In the genomic region with DNA sequence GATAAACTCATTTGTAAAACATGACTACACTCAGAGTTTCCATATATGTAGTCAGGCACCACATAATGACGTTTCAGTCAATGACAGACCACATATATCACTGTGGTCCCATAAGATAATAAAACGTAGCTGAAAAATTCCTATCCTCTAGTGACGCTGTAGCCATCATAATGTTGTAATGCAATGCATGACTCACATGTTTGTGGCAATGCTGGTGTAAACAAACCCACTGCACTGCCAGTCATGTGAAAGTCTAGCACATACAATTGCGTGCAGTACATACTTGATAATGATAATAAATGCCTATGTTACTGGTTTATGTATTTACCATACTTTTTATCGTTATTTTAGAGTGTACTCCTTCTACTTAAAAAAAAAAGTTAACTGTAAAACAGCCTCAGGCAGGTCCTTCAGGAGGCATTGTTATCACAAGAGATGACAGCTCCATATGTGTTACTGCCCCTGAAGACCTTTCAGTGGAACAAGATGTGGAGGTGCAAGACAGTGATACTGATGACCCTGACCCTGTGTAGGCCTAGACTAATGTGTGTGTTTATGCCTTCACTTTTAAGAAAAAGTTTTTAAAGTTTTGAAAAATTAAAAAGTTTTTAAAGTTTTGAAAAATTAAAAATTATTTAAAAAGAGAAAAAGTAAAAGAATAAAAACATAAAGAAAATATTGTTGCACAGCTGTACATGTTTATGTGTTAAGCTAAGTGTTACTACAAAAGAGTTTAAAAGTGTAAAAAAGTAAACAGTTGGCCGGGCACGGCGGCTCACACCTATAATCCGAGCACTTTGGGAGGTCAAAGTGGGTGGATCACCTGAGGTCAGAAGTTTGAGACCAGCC, we compare ENCODE assay signal across 1 cellular context.
TF ChIP-seq lines count a peak whose summit lies in the region.

No MANE protein-coding gene starts in this region.

TF ChIP-seq in HepG2, 621 proteins besides CTCF, POLR2A, EP300 and RAD21:
- TF ChIP-seq GATAD2A (CRISPR knock-in tag; IDR thresholded peaks at IDR 0.05) (peak; percentile 62; the same call in 1 of the 2 replicates), PRMT3 (CRISPR knock-in tag; IDR thresholded peaks at IDR 0.05; ENCODE audit: borderline replicate concordance, low read depth) (no peak), FOXP1 (IDR thresholded peaks at IDR 0.05) (0 out of 2 replicates have a peak, but pooled peaks have one; percentile 22), FOXP1 (CRISPR knock-in tag; IDR thresholded peaks at IDR 0.05) (peak; percentile 66), FOXK1 (CRISPR knock-in tag; IDR thresholded peaks at IDR 0.05; ENCODE audit: borderline replicate concordance, low read depth) (peak; percentile 23; the same call in 1 of the 2 replicates), FOSL2 (CRISPR knock-in tag; IDR thresholded peaks at IDR 0.05) (peak; percentile 92), ZNF775 (CRISPR knock-in tag; IDR thresholded peaks at IDR 0.05; ENCODE audit: borderline replicate concordance) (0 out of 2 replicates have a peak, but pooled peaks have one; percentile 32), CEBPB (IDR thresholded peaks at IDR 0.05; ENCODE audit: borderline replicate concordance, low read depth, low read length) (peak; percentile 32; the same call in 1 of the 2 replicates), IRX3 (CRISPR knock-in tag; IDR thresholded peaks at IDR 0.05; ENCODE audit: borderline replicate concordance, low read depth) (no peak), CREB1 (IDR thresholded peaks at IDR 0.05) (peak; percentile 52), CREB1 (CRISPR knock-in tag; IDR thresholded peaks at IDR 0.05) (no peak), FOXA3 (CRISPR knock-in tag; IDR thresholded peaks at IDR 0.05) (peak; percentile 36; the same call in 1 of the 2 replicates), PRPF4 (IDR thresholded peaks at IDR 0.05; ENCODE audit: low read depth, low read length, poor library complexity, severe bottlenecking) (no peak)
- TF ChIP-seq, protein P1, sequence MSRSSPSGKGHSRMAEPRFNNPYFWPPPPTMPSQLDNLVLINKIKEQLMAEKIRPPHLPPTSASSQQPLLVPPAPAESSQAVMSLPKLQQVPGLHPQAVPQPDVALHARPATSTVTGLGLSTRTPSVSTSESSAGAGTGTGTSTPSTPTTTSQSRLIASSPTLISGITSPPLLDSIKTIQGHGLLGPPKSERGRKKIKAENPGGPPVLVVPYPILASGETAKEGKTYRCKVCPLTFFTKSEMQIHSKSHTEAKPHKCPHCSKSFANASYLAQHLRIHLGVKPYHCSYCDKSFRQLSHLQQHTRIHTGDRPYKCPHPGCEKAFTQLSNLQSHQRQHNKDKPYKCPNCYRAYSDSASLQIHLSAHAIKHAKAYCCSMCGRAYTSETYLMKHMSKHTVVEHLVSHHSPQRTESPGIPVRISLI (CRISPR knock-in tag; IDR thresholded peaks at IDR 0.05; ENCODE audit: borderline replicate concordance) = 0 out of 2 replicates have a peak, but pooled peaks have one; percentile 5
- TF ChIP-seq, protein P2, sequence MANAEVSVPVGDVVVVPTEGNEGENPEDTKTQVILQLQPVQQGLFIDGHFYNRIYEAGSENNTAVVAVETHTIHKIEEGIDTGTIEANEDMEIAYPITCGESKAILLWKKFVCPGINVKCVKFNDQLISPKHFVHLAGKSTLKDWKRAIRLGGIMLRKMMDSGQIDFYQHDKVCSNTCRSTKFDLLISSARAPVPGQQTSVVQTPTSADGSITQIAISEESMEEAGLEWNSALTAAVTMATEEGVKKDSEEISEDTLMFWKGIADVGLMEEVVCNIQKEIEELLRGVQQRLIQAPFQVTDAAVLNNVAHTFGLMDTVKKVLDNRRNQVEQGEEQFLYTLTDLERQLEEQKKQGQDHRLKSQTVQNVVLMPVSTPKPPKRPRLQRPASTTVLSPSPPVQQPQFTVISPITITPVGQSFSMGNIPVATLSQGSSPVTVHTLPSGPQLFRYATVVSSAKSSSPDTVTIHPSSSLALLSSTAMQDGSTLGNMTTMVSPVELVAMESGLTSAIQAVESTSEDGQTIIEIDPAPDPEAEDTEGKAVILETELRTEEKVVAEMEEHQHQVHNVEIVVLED (CRISPR knock-in tag; IDR thresholded peaks at IDR 0.05; ENCODE audit: borderline replicate concordance) = 0 out of 2 replicates have a peak, but pooled peaks have one; percentile 19
- TF ChIP-seq, protein P3, sequence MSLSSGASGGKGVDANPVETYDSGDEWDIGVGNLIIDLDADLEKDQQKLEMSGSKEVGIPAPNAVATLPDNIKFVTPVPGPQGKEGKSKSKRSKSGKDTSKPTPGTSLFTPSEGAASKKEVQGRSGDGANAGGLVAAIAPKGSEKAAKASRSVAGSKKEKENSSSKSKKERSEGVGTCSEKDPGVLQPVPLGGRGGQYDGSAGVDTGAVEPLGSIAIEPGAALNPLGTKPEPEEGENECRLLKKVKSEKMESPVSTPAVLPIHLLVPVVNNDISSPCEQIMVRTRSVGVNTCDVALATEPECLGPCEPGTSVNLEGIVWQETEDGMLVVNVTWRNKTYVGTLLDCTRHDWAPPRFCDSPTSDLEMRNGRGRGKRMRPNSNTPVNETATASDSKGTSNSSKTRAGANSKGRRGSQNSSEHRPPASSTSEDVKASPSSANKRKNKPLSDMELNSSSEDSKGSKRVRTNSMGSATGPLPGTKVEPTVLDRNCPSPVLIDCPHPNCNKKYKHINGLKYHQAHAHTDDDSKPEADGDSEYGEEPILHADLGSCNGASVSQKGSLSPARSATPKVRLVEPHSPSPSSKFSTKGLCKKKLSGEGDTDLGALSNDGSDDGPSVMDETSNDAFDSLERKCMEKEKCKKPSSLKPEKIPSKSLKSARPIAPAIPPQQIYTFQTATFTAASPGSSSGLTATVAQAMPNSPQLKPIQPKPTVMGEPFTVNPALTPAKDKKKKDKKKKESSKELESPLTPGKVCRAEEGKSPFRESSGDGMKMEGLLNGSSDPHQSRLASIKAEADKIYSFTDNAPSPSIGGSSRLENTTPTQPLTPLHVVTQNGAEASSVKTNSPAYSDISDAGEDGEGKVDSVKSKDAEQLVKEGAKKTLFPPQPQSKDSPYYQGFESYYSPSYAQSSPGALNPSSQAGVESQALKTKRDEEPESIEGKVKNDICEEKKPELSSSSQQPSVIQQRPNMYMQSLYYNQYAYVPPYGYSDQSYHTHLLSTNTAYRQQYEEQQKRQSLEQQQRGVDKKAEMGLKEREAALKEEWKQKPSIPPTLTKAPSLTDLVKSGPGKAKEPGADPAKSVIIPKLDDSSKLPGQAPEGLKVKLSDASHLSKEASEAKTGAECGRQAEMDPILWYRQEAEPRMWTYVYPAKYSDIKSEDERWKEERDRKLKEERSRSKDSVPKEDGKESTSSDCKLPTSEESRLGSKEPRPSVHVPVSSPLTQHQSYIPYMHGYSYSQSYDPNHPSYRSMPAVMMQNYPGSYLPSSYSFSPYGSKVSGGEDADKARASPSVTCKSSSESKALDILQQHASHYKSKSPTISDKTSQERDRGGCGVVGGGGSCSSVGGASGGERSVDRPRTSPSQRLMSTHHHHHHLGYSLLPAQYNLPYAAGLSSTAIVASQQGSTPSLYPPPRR (CRISPR knock-in tag; IDR thresholded peaks at IDR 0.05; ENCODE audit: borderline replicate concordance) = no peak
- TF ChIP-seq, protein P4, sequence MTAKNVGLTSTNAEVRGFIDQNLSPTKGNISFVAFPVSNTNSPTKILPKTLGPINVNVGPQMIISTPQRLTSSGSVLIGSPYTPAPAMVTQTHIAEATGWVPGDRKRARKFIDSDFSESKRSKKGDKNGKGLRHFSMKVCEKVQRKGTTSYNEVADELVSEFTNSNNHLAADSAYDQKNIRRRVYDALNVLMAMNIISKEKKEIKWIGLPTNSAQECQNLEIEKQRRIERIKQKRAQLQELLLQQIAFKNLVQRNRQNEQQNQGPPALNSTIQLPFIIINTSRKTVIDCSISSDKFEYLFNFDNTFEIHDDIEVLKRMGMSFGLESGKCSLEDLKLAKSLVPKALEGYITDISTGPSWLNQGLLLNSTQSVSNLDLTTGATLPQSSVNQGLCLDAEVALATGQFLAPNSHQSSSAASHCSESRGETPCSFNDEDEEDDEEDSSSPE (CRISPR knock-in tag; IDR thresholded peaks at IDR 0.05) = no peak
